Comparison of ENCODE assay signal across 15 cellular contexts in the genomic region with DNA sequence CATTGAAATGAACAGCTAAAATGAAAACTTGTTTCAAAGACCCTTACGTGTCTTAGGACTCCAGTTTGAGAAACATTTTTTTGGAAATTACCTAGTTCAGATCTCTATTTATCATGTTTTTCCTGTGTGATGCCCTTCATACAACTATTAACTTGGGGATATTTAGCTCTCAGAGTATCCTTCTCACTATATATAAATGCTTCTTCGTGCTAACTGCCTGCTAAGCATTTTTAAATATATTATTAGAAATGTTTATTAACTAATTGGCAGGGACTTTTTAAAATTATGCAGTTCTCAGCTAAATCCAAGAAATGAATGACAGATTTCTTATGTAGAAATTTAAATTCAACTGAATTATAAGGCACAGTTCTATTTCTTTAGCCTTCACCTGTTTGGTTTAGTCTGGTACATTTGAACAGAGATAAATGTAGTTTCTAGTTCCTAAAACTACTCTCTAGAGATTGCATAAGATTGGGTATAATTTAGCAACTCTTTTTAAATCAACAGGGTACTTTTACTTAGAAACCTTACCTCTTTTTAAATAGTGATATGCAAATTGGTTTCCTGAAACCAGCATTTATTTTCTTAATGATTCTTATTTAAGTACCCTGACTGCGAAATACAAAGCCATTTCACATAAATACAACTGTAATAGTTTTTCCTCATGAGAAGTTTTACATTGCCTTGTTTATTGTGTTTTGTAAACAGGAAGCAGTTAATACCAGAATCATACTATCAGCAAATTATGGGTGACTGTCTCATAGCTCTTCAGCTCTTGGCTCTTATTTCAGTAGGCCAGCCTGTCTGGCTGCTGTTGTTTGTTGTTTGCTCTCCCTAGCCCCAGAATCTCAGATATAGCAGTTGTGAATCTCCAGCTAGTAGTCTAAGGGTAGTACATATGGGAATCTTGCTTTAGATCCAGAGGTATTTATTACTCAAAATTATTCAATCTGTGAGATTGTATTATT.
DNase-seq lines count a peak whose midpoint lies in the region; ATAC-seq and TF ChIP-seq lines count a peak whose summit lies in the region.
"Had no signal": no experiment of that assay in that cellular context is flagged by ENCODE, and none has a peak within 500 bp of the region (broad histone marks: within the 10 kb centered on the region; RNA-seq: fewer than 3 reads in every experiment).

No MANE protein-coding gene starts in this region.

- intact Hi-C loops in CD4-positive, alpha-beta memory T cell (cut with micrococcal nuclease), result no loop called here

- H3K9me3 Mint-ChIP-seq in endodermal cell, result no peaks in the 10 kb centered on the region
- no peaks in the 10 kb centered on the region for H3K9me3 Mint-ChIP-seq in CD4-positive, alpha-beta memory T cell

- H3K4me1 ChIP-seq in endodermal cell (ENCODE audit: control insufficient read depth, insufficient read depth, low read length) (peaks cover 7% of the 10 kb centered on the region), skeletal muscle tissue (ENCODE audit: control insufficient read depth in 3 of 3, insufficient read depth in 3 of 3, low read length in 3 of 3) (peaks cover 0 to 6% (median 3%) of the 10 kb centered on the region in 3 donors)
- no peaks in the 10 kb centered on the region for H3K4me1 ChIP-seq in CD4-positive, alpha-beta memory T cell (ENCODE audit: insufficient read depth, low read length)

- peak; percentile 35 to 41 for ATAC-seq in activated CD4-positive, CD25-positive, alpha-beta regulatory T cell treated with anti-CD3 and anti-CD28 coated beads, Interleukin-2, amount 50 U/mL, for 24 hours

- H3K27ac ChIP-seq in endodermal cell (ENCODE audit: low read depth, low read length) (no peak overlapping the region), skeletal muscle tissue (ENCODE audit: low read depth, low read length) (peak overlapping the region; percentile 42)
- H3K27ac ChIP-seq in CD4-positive, alpha-beta memory T cell (ENCODE audit: low read depth, low read length), result no peak overlapping the region
- H3K27ac ChIP-seq: cardiac muscle cell, ovary, vagina had no signal

- H3K36me3 Mint-ChIP-seq in endodermal cell (ENCODE audit: low read depth), result no peaks in the 10 kb centered on the region
- peaks cover 4 to 13% of the 10 kb centered on the region in 2 donors for H3K36me3 Mint-ChIP-seq in CD4-positive, alpha-beta memory T cell

- no peak overlapping the region for H3K9ac ChIP-seq in endodermal cell (ENCODE audit: extremely low read depth, low read length, poor library complexity, severe bottlenecking)
- H3K9ac ChIP-seq in skeletal muscle tissue (ENCODE audit: low read depth in 1 of 3, low read length in 3 of 3), result peak overlapping the region in 1 of 3 donors; percentile 32

- DNase-seq in activated CD4-positive, CD25-positive, alpha-beta regulatory T cell (lab: John Stamatoyannopoulos, UW), result no peak
- peak; percentile 65 for DNase-seq in MV-4-11 (lab: John Stamatoyannopoulos, UW)
- DNase-seq in endodermal cell, result no peak
- DNase-seq in CD4-positive, alpha-beta memory T cell, result no peak
- DNase-seq in DMS79 (lab: John Stamatoyannopoulos, UW), result no peak
- DNase-seq in GOT3 (lab: John Stamatoyannopoulos, UW), result no peak
- DNase-seq: activated naive CD4-positive, alpha-beta T cell treated with Interleukin-2 at 50 U/mL for 16 hours; HCEC 1CT; NCI-H1417 treated with DMSO at 0.1 percent for 48 hours; ovary; stimulated activated CD4-positive, alpha-beta T cell treated with anti-CD3 and anti-CD28 coated beads, Interleukin-2, amount 100 ng/mL, for 24 hours had no signal

- no peak overlapping the region for H3K4me3 Mint-ChIP-seq in endodermal cell
- H3K4me3 Mint-ChIP-seq in CD4-positive, alpha-beta memory T cell, result no peak overlapping the region

- no peaks in the 10 kb centered on the region for H3K9me3 ChIP-seq in endodermal cell (ENCODE audit: control insufficient read depth, low read length)
- no peaks in the 10 kb centered on the region for H3K9me3 ChIP-seq in skeletal muscle tissue (ENCODE audit: control insufficient read depth in 3 of 3, low read length in 3 of 3)
- H3K9me3 ChIP-seq in CD4-positive, alpha-beta memory T cell (ENCODE audit: control insufficient read depth in 1 of 2, low read length in 2 of 2), result no peaks in the 10 kb centered on the region
- H3K9me3 ChIP-seq: ovary, vagina had no signal

- no peak for TF ChIP-seq CTCF in endodermal cell (conservative IDR thresholded peaks at IDR 0.05)

- 98 to 100% methylated on average over 1 to 2 of the region's 3 CpGs for WGBS in endodermal cell (ENCODE audit: insufficient coverage in 1 of 2, insufficient read length in 1 of 2), 2 experiments

- CTCF ChIA-PET in CD4-positive, alpha-beta memory T cell (lab: Charles Lee; ENCODE audit: partially characterized antibody), result interaction anchor here (1.7 kb wide), 1 partner anchor 242 kb away, joined by 3 read pairs; no protein-coding TSS in a partner anchor

- H3K27me3 Mint-ChIP-seq in endodermal cell (ENCODE audit: insufficient read depth), result no peaks in the 10 kb centered on the region
- no peaks in the 10 kb centered on the region for H3K27me3 Mint-ChIP-seq in CD4-positive, alpha-beta memory T cell

- peaks cover 16% of the 10 kb centered on the region for H3K4me1 Mint-ChIP-seq in endodermal cell
- H3K4me1 Mint-ChIP-seq in CD4-positive, alpha-beta memory T cell, result peaks cover 3 to 14% (median 8%) of the 10 kb centered on the region in 4 donors

- peak overlapping the region; percentile 24 for H3K27ac Mint-ChIP-seq in endodermal cell
- peak overlapping the region in 1 of 7 donors; percentile 13 for H3K27ac Mint-ChIP-seq in CD4-positive, alpha-beta memory T cell

- no peak overlapping the region for H3K4me3 ChIP-seq in endodermal cell (ENCODE audit: low read length)
- no peak overlapping the region for H3K4me3 ChIP-seq in skeletal muscle tissue (ENCODE audit: low read length in 3 of 3)
- no peak overlapping the region for H3K4me3 ChIP-seq in CD4-positive, alpha-beta memory T cell (ENCODE audit: low read length in 2 of 2)
- H3K4me3 ChIP-seq: cardiac muscle cell, ovary, vagina had no signal

- H3K27me3 ChIP-seq in endodermal cell (ENCODE audit: control insufficient read depth, insufficient read depth, low read length, poor library complexity, severe bottlenecking), result no peaks in the 10 kb centered on the region
- no peaks in the 10 kb centered on the region for H3K27me3 ChIP-seq in skeletal muscle tissue (ENCODE audit: control insufficient read depth in 3 of 3, insufficient read depth in 3 of 3, low read length in 3 of 3)
- no peaks in the 10 kb centered on the region for H3K27me3 ChIP-seq in CD4-positive, alpha-beta memory T cell (ENCODE audit: insufficient read depth, low read length)
- H3K27me3 ChIP-seq: cardiac muscle cell, ovary, vagina had no signal

- POLR2A ChIA-PET in CD4-positive, alpha-beta memory T cell (lab: Charles Lee; ENCODE audit: partially characterized antibody), result no interaction called here

- H3K36me3 ChIP-seq in endodermal cell (ENCODE audit: control insufficient read depth, insufficient read depth, low read length) (no peaks in the 10 kb centered on the region), skeletal muscle tissue (ENCODE audit: control insufficient read depth in 3 of 3, insufficient read depth in 3 of 3, low read length in 3 of 3) (no peaks in the 10 kb centered on the region)
- no peaks in the 10 kb centered on the region for H3K36me3 ChIP-seq in CD4-positive, alpha-beta memory T cell (ENCODE audit: insufficient read depth, low read length)
- H3K36me3 ChIP-seq: cardiac muscle cell, ovary, vagina had no signal
